In the genomic region with DNA sequence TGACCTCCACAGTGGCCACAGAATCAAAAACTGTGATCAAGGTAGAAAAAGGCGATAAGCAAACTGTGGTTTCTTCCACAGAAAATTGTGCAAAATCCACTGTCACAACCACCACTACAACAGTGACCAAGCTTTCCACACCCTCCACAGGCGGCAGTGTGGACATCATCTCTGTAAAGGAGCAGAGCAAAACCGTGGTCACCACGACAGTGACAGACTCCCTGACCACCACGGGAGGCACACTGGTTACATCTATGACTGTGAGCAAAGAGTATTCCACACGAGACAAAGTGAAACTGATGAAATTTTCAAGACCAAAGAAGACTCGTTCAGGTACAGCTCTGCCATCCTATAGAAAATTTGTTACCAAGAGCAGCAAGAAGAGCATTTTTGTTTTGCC, we compare ENCODE assay signal across 22 cellular contexts.
DNase-seq lines count a peak whose midpoint lies in the region; ATAC-seq and TF ChIP-seq lines count a peak whose summit lies in the region.
"Had no signal": no experiment of that assay in that cellular context is flagged by ENCODE, and none has a peak within 500 bp of the region (broad histone marks: within the 10 kb centered on the region; RNA-seq: fewer than 3 reads in every experiment).

No MANE protein-coding gene starts in this region.

- H3K4me1 ChIP-seq in CD8-positive, alpha-beta T cell (ENCODE audit: insufficient read depth, low read length) = no peaks in the 10 kb centered on the region
- H3K4me1 ChIP-seq in gastroesophageal sphincter = peaks cover 0 to 10% (median 0%) of the 10 kb centered on the region in 3 donors
- H3K4me1 ChIP-seq: Caco-2, psoas muscle had no signal

- CTCF ChIA-PET in CD8-positive, alpha-beta T cell (lab: Charles Lee) = no interaction called here

- H3K4me3 Mint-ChIP-seq in CD8-positive, alpha-beta T cell = no peak overlapping the region
- H3K4me3 Mint-ChIP-seq in activated T-helper 17 cell treated with anti-CD3 and anti-CD28 coated beads, Interleukin-2, amount 50 U/mL, for 72 hours = no peak overlapping the region
- H3K4me3 Mint-ChIP-seq in natural killer cell = no peak overlapping the region
- H3K4me3 Mint-ChIP-seq: activated naive CD8-positive, alpha-beta T cell treated with anti-CD3 and anti-CD28 coated beads, Interleukin-2, amount 10 ng/mL, durations not matched to agents 7 days and 5 days; neural crest cell; T-cell had no signal

- no peaks in the 10 kb centered on the region for H3K27me3 ChIP-seq in CD8-positive, alpha-beta T cell (ENCODE audit: insufficient read depth, low read length)
- no peaks in the 10 kb centered on the region for H3K27me3 ChIP-seq in gastroesophageal sphincter
- H3K27me3 ChIP-seq: dorsolateral prefrontal cortex had no signal

- TF ChIP-seq CTCF in CD8-positive, alpha-beta T cell (IDR thresholded peaks at IDR 0.05) = no peak
- TF ChIP-seq CTCF in natural killer cell (IDR thresholded peaks at IDR 0.05) (no peak), gastroesophageal sphincter (IDR thresholded peaks at IDR 0.05) (no peak)

- TF ChIP-seq POLR2A in gastroesophageal sphincter (IDR thresholded peaks at IDR 0.05) = no peak

- no peak for ATAC-seq in CD8-positive, alpha-beta T cell
- ATAC-seq in activated T-helper 17 cell treated with anti-CD3 and anti-CD28 coated beads, Interleukin-2, amount 50 U/mL, for 72 hours (replicated peaks) = peak; percentile 42
- ATAC-seq in natural killer cell = peak in 2 of 3 donors; percentile 45 to 84
- ATAC-seq in gastroesophageal sphincter = no peak
- ATAC-seq: psoas muscle, T-cell had no signal

- H3K4me1 Mint-ChIP-seq in CD8-positive, alpha-beta T cell (ENCODE audit: low read depth) = peaks cover 17% of the 10 kb centered on the region
- H3K4me1 Mint-ChIP-seq in activated T-helper 17 cell treated with anti-CD3 and anti-CD28 coated beads, Interleukin-2, amount 50 U/mL, for 72 hours = peaks cover 29% of the 10 kb centered on the region
- peaks cover 14 to 18% of the 10 kb centered on the region in 2 donors for H3K4me1 Mint-ChIP-seq in natural killer cell

- WGBS in gastroesophageal sphincter (ENCODE audit: low coverage in 1 of 2), 2 donors = 82 to 93% methylated on average over 7 of the region's 7 CpGs

- peak overlapping the region; percentile 45 for H3K27ac Mint-ChIP-seq in CD8-positive, alpha-beta T cell
- H3K27ac Mint-ChIP-seq in activated T-helper 17 cell treated with anti-CD3 and anti-CD28 coated beads, Interleukin-2, amount 50 U/mL, for 72 hours = peak overlapping the region; percentile 4
- H3K27ac Mint-ChIP-seq in natural killer cell = peak overlapping the region; percentile 71 to 76
- H3K27ac Mint-ChIP-seq: activated naive CD8-positive, alpha-beta T cell treated with anti-CD3 and anti-CD28 coated beads, Interleukin-2, amount 10 ng/mL, durations not matched to agents 7 days and 5 days had no signal

- peaks cover 72% of the 10 kb centered on the region for H3K36me3 Mint-ChIP-seq in CD8-positive, alpha-beta T cell
- peaks cover 86% of the 10 kb centered on the region for H3K36me3 Mint-ChIP-seq in activated T-helper 17 cell treated with anti-CD3 and anti-CD28 coated beads, Interleukin-2, amount 50 U/mL, for 72 hours (ENCODE audit: low read depth)
- peaks cover 22% of the 10 kb centered on the region for H3K36me3 Mint-ChIP-seq in natural killer cell

- H3K36me3 ChIP-seq in CD8-positive, alpha-beta T cell (ENCODE audit: insufficient read depth, low read length) = peaks cover 27% of the 10 kb centered on the region
- peaks cover 2 to 85% of the 10 kb centered on the region in 2 donors for H3K36me3 ChIP-seq in gastroesophageal sphincter

- H3K9me3 Mint-ChIP-seq in CD8-positive, alpha-beta T cell = no peaks in the 10 kb centered on the region
- no peaks in the 10 kb centered on the region for H3K9me3 Mint-ChIP-seq in activated T-helper 17 cell treated with anti-CD3 and anti-CD28 coated beads, Interleukin-2, amount 50 U/mL, for 72 hours
- no peaks in the 10 kb centered on the region for H3K9me3 Mint-ChIP-seq in natural killer cell
- H3K9me3 Mint-ChIP-seq: activated naive CD8-positive, alpha-beta T cell treated with anti-CD3 and anti-CD28 coated beads, Interleukin-2, amount 10 ng/mL, durations not matched to agents 7 days and 5 days; neural crest cell; T-cell had no signal

- intact Hi-C loops in CD8-positive, alpha-beta T cell (cut with DNase I, micrococcal nuclease) = no loop called here
- intact Hi-C loops in natural killer cell (cut with micrococcal nuclease) = no loop called here

- no peak for TF ChIP-seq EP300 in gastroesophageal sphincter (IDR thresholded peaks at IDR 0.05)

- no peak overlapping the region for H3K4me3 ChIP-seq in CD8-positive, alpha-beta T cell (ENCODE audit: low read depth, low read length)
- H3K4me3 ChIP-seq in gastroesophageal sphincter = no peak overlapping the region
- H3K4me3 ChIP-seq: dorsolateral prefrontal cortex, psoas muscle had no signal

- DNase-seq in activated CD8-positive, alpha-beta memory T cell treated with anti-CD3 and anti-CD28 coated beads, Interleukin-2, amount 50 U/mL, for 48 hours = peak; percentile 57
- no peak for DNase-seq in activated CD8-positive, alpha-beta memory T cell treated with anti-CD3 and anti-CD28 coated beads for 24 hours
- DNase-seq in CD8-positive, alpha-beta T cell = no peak
- DNase-seq in natural killer cell (no peak), CD1c-positive myeloid dendritic cell (ENCODE audit: extremely low spot score) (no peak), NAMALWA (ENCODE audit: low spot score) (no peak)
- DNase-seq: ACHN; activated CD4-positive, CD25-positive, alpha-beta regulatory T cell treated with anti-CD3 and anti-CD28 coated beads, Interleukin-2, amount 50 U/mL, for 72 hours; activated naive CD8-positive, alpha-beta T cell treated with anti-CD3 and anti-CD28 coated beads, Interleukin-2, amount 10 ng/mL, durations not matched to agents 7 days and 5 days; Caco-2; cerebellar nuclear complex; DMS79 treated with DMSO at 0.1 percent for 48 hours; dorsolateral prefrontal cortex; NCI-H1105; NCI-H2029; NCI-H69; psoas muscle; stimulated activated naive CD4-positive, alpha-beta T cell had no signal

- no peaks in the 10 kb centered on the region for H3K27me3 Mint-ChIP-seq in CD8-positive, alpha-beta T cell (ENCODE audit: low read depth)
- H3K27me3 Mint-ChIP-seq in activated T-helper 17 cell treated with anti-CD3 and anti-CD28 coated beads, Interleukin-2, amount 50 U/mL, for 72 hours = no peaks in the 10 kb centered on the region
- no peaks in the 10 kb centered on the region for H3K27me3 Mint-ChIP-seq in natural killer cell (ENCODE audit: low read depth in 2 of 2)
- H3K27me3 Mint-ChIP-seq: activated naive CD8-positive, alpha-beta T cell treated with anti-CD3 and anti-CD28 coated beads, Interleukin-2, amount 10 ng/mL, durations not matched to agents 7 days and 5 days; T-cell had no signal

- H3K27ac ChIP-seq in CD8-positive, alpha-beta T cell (ENCODE audit: low read depth, low read length) = no peak overlapping the region
- no peak overlapping the region for H3K27ac ChIP-seq in gastroesophageal sphincter
- H3K27ac ChIP-seq: dorsolateral prefrontal cortex, psoas muscle had no signal

- POLR2A ChIA-PET in CD8-positive, alpha-beta T cell (lab: Charles Lee) = no interaction called here

- H3K9me3 ChIP-seq in CD8-positive, alpha-beta T cell (ENCODE audit: low read length) = no peaks in the 10 kb centered on the region
- no peaks in the 10 kb centered on the region for H3K9me3 ChIP-seq in gastroesophageal sphincter
- H3K9me3 ChIP-seq: Caco-2, psoas muscle had no signal

Comparison
In these comparisons a context has a peak if more than half of its experiments do, and no peak if none do; other contexts are left out.
1. ATAC-seq: peak in activated T-helper 17 cell treated with anti-CD3 and anti-CD28 coated beads, Interleukin-2, amount 50 U/mL, for 72 hours (single experiment) and natural killer cell (2 of 3); none in CD8-positive, alpha-beta T cell (single experiment) and gastroesophageal sphincter (single experiment).
2. H3K27ac Mint-ChIP-seq: peak in every context shown above with its lines; median percentile 74 in natural killer cell; 45 in CD8-positive, alpha-beta T cell; 4 in activated T-helper 17 cell treated with anti-CD3 and anti-CD28 coated beads, Interleukin-2, amount 50 U/mL, for 72 hours.